ENCODE assay signal across 17 cellular contexts in the genomic region with DNA sequence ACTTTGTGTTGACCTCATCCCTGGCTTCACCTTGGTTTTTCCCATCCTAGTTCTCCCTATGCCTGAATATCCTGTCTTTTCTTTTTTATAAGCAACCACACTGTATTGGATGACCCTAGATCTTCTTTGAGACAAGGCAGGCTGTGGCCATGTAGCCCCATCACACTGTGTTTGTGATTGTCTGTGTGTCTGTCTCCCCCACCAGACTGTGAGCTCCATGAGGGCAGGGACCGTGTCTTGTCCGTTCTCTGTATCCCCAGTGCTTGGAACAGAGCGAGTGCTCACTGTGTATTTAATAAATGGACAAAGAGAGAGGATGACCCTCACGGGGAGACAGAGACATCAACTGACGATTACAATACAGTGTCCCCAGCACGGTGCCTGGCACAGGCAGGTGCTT. TPM values are rescaled to one million over a fixed set of nuclear protein-coding genes. Genes with fewer than 3 reads are reported as not detected.
"Had no signal": no experiment of that assay in that cellular context is flagged by ENCODE, and none has a peak within 500 bp of the region (broad histone marks: within the 10 kb centered on the region; RNA-seq: fewer than 3 reads in every experiment).

No MANE protein-coding gene starts in this region.

- ATAC-seq: activated CD4-positive, alpha-beta T cell treated with anti-CD3 and anti-CD28 coated beads for 36 hours; activated CD8-positive, alpha-beta T cell treated with anti-CD3 and anti-CD28 coated beads, Interleukin-2, amount 10 ng/mL, durations not matched to agents 7 days and 5 days had no signal

- H3K9me3 ChIP-seq: adrenal gland, sigmoid colon, testis had no signal

- H3K4me3 Mint-ChIP-seq: activated CD4-positive, alpha-beta T cell treated with anti-CD3 and anti-CD28 coated beads for 36 hours; activated CD8-positive, alpha-beta T cell treated with anti-CD3 and anti-CD28 coated beads, Interleukin-2, amount 10 ng/mL, durations not matched to agents 7 days and 5 days; stimulated activated naive CD8-positive, alpha-beta T cell treated with anti-CD3 and anti-CD28 coated beads, Interleukin-15, Interleukin-2, amounts not matched to agents 100 ng/mL and 50 ng/mL, for 24 hours had no signal

- H3K9me3 Mint-ChIP-seq: central memory CD8-positive, alpha-beta T cell; stimulated activated naive CD8-positive, alpha-beta T cell treated with anti-CD3 and anti-CD28 coated beads, Interleukin-15, Interleukin-2, amounts not matched to agents 100 ng/mL and 50 ng/mL, for 24 hours had no signal

- H3K27me3 ChIP-seq: testis had no signal

- DNase-seq: activated CD4-positive, alpha-beta T cell treated with anti-CD3 and anti-CD28 coated beads for 36 hours; activated CD8-positive, alpha-beta memory T cell treated with anti-CD3 and anti-CD28 coated beads, Interleukin-2, amount 50 U/mL, for 48 hours; activated CD8-positive, alpha-beta T cell treated with anti-CD3 and anti-CD28 coated beads, Interleukin-2, amount 10 ng/mL, durations not matched to agents 7 days and 5 days; activated naive CD4-positive, alpha-beta T cell treated with Interleukin-2 at 50 U/mL for 16 hours; adrenal gland; effector memory CD4-positive, alpha-beta T cell; hippocampal formation; kidney glomerular epithelial cell; occipital lobe; sigmoid colon; stimulated activated CD4-positive, alpha-beta T cell treated with anti-CD3 and anti-CD28 coated beads, Interleukin-2, amount 100 ng/mL, for 24 hours; SW 1271; testis had no signal

- H3K4me1 ChIP-seq: testis had no signal

- H3K27ac ChIP-seq: adrenal gland, sigmoid colon, testis had no signal

- H3K4me3 ChIP-seq: adrenal gland, sigmoid colon, testis had no signal

- H3K27ac Mint-ChIP-seq: activated CD4-positive, alpha-beta T cell treated with anti-CD3 and anti-CD28 coated beads for 36 hours; activated CD8-positive, alpha-beta T cell treated with anti-CD3 and anti-CD28 coated beads, Interleukin-2, amount 10 ng/mL, durations not matched to agents 7 days and 5 days; stimulated activated naive CD8-positive, alpha-beta T cell treated with anti-CD3 and anti-CD28 coated beads, Interleukin-15, Interleukin-2, amounts not matched to agents 100 ng/mL and 50 ng/mL, for 24 hours had no signal

RNA-seq across cellular contexts. Expression of a gene that starts 49.6 kb away (rescaled TPM):
- total RNA-seq: activated CD4-positive, alpha-beta T cell treated with anti-CD3 and anti-CD28 coated beads for 36 hours; activated CD8-positive, alpha-beta T cell treated with anti-CD3 and anti-CD28 coated beads, Interleukin-2, amount 10 ng/mL, durations not matched to agents 7 days and 5 days; epithelial cell of proximal tubule; pulmonary artery endothelial cell had no signal
